27 cellular contexts compared by ENCODE assay signal in the genomic region with DNA sequence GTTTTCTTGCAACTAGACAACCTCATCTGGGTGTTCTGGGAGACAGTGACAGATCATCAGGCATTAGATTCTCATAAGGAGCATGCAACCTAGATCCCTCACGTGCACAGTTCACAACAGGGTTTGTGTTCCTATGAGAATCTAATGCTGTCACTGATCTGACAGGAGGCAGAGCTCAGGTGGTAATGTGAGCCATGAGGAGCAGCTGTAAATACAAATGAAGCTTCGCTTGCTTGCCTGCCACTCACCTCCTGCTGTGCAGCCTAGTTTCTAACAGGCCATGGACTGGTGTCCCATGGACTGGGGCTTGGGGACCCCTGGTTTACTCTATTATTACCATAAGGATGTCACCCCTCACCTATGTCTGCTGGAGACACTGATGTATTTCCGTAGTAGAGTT.
"Had no signal": no experiment of that assay in that cellular context is flagged by ENCODE, and none has a peak within 500 bp of the region (broad histone marks: within the 10 kb centered on the region; RNA-seq: fewer than 3 reads in every experiment).

No MANE protein-coding gene starts in this region.

- H3K27ac ChIP-seq: left lung, lower lobe of right lung, pancreas, prostate gland, skin epidermis, stomach, testis, thyroid gland, transverse colon, upper lobe of left lung, vagina had no signal

- H3K27me3 ChIP-seq: left lung, pancreas, stomach, testis, thyroid gland, transverse colon, upper lobe of left lung, vagina had no signal

- H3K9me3 ChIP-seq: lower lobe of right lung, pancreas, prostate gland, testis, thyroid gland, vagina had no signal

- H3K36me3 ChIP-seq: left lung, lower lobe of right lung, pancreas, prostate gland, stomach, thyroid gland, transverse colon, upper lobe of left lung, vagina had no signal

- H3K4me3 ChIP-seq: left lung, lower lobe of right lung, pancreas, prostate gland, skin epidermis, stomach, testis, thyroid gland, transverse colon, upper lobe of left lung, vagina had no signal

- H3K4me1 ChIP-seq: left lung, lower lobe of right lung, pancreas, prostate gland, stomach, testis, thyroid gland, transverse colon, upper lobe of left lung, vagina had no signal

- DNase-seq: immature natural killer cell; kidney; left colon; left lung; lower lobe of right lung; mammary epithelial cell; mesenchymal stem cell; naive thymus-derived CD8-positive, alpha-beta T cell; nucleus accumbens; pancreas; posterior cingulate gyrus; retina; right cardiac atrium; stimulated activated CD4-positive, alpha-beta T cell treated with anti-CD3 and anti-CD28 coated beads, Interleukin-12 subunit alpha, Interleukin-12 subunit beta, amount 100 ng/mL, for 4 hours; stimulated activated CD4-positive, alpha-beta T cell treated with anti-CD3 and anti-CD28 coated beads, Interleukin-15, amount 100 ng/mL, for 24 hours; stimulated activated CD4-positive, alpha-beta T cell treated with anti-CD3 and anti-CD28 coated beads, Interleukin-2, amount 100 ng/mL, for 24 hours; stimulated activated CD4-positive, alpha-beta T cell treated with anti-CD3 and anti-CD28 coated beads, Interleukin-4, amount 100 ng/mL, for 1 hour; stimulated activated naive B cell treated with anti-CD40 and anti-IgM and Interleukin-4, amounts not matched to agents 10 μg/mL and 1 μg/mL and 100 μg/mL, for 72 hours; stimulated activated naive CD8-positive, alpha-beta T cell treated with anti-CD3 and anti-CD28 coated beads, Interleukin-15, Interleukin-2, amounts not matched to agents 100 U/mL and 50 U/mL, for 24 hours; stomach; testis; thyroid gland; transverse colon; upper lobe of left lung had no signal
